8 cellular contexts compared by ENCODE assay signal in the genomic region with DNA sequence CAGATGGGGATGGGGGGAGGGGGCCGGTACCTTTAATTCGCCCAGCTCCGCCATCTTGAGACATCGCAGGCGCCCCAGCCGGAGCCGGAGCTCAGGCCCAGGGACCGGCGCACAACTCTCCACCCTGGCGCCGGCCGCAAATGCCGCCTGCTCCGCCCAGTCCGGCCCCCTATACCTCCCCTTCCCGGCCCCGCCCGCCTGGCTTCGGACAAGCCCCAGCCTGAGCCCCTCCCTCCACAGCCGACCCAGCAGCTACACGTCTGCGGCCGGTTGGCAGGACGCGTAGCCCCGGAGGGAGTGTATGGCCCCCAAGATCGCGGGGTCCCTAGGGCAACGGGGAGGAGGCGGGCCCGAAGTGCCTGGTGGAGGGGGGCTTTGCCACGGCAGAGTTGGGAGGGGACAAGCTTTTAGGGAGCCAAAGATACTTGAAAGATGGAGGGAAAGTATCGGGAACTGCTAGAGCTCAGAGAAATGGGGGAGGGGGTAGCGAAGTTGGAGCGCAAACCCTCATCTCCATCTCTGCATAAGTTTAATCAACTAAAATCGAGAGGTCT. TPM values are rescaled to one million over a fixed set of nuclear protein-coding genes. Genes with fewer than 3 reads are reported as not detected.
DNase-seq lines count a peak whose midpoint lies in the region; ATAC-seq and TF ChIP-seq lines count a peak whose summit lies in the region.

A gene (minus strand): TSS at position 145 of the 554 bp plus-strand sequence. CDS start 91 bp downstream, at position 54.

- CTCF ChIA-PET in HEK293T (lab: Yijun Ruan, JAX) (interaction anchor here (0.6 to 5.6 kb wide), 10 partner anchors 12 to 155 kb away, joined by 3 to 97 read pairs (median 3); a partner anchor contains a TSS), SK-N-SH (lab: Yijun Ruan, JAX) (interaction anchor here (0.5 to 9.4 kb wide), 12 partner anchors 9 to 148 kb away, joined by 3 to 162 read pairs (median 4); a partner anchor contains a TSS)
- CTCF ChIA-PET in activated naive CD4-positive, alpha-beta T cell treated with anti-CD3 and anti-CD28 coated beads, Interleukin-2, amount 10 ng/mL, durations not matched to agents 7 days and 5 days (lab: Charles Lee), result interaction anchor here (0.8 to 7.7 kb wide), 12 partner anchors 10 to 153 kb away, joined by 3 to 121 read pairs (median 6); a partner anchor contains a TSS

- POLR2A ChIA-PET in HEK293T (lab: Yijun Ruan, JAX), result interaction anchor here (0.8 to 4.7 kb wide), 31 partner anchors 9 to 193 kb away, joined by 3 to 86 read pairs (median 7); a partner anchor contains a TSS
- POLR2A ChIA-PET in SK-N-SH (lab: Yijun Ruan, JAX), result interaction anchor here (0.9 to 4.6 kb wide), 13 partner anchors 9 to 176 kb away, joined by 3 to 66 read pairs (median 4); a partner anchor contains a TSS

- peaks cover 22% of the 10 kb centered on the region for H3K27me3 Mint-ChIP-seq in activated naive CD4-positive, alpha-beta T cell treated with anti-CD3 and anti-CD28 coated beads, Interleukin-2, amount 10 ng/mL, durations not matched to agents 7 days and 5 days

- H3K27me3 ChIP-seq in SK-N-SH (ENCODE audit: insufficient read depth), result no peaks in the 10 kb centered on the region
- H3K27me3 ChIP-seq in gastroesophageal sphincter, result no peaks in the 10 kb centered on the region

- peak within 1 kb of the TSS; percentile 82 for H3K27ac Mint-ChIP-seq in activated naive CD4-positive, alpha-beta T cell treated with anti-CD3 and anti-CD28 coated beads, Interleukin-2, amount 10 ng/mL, durations not matched to agents 7 days and 5 days

- WGBS in SK-N-SH (ENCODE audit: low lambda C conversion rate), result 0% methylated on average over 13 of the region's 36 CpGs
- 0% methylated on average over 2 to 9 of the region's 36 CpGs for WGBS in gastroesophageal sphincter (ENCODE audit: low coverage in 1 of 2), 2 donors

- H3K4me2 ChIP-seq in SK-N-SH, result peak within 1 kb of the TSS; percentile 76

- TF ChIP-seq POLR2A in gastroesophageal sphincter (IDR thresholded peaks at IDR 0.05), result peak; percentile 54 to 62

- H3K79me2 ChIP-seq in SK-N-SH (ENCODE audit: insufficient read depth), result peaks cover 20% of the 10 kb centered on the region

- H3K9me3 ChIP-seq in SK-N-SH, result no peaks in the 10 kb centered on the region
- H3K9me3 ChIP-seq in gastroesophageal sphincter, result no peaks in the 10 kb centered on the region

- H3K9me2 ChIP-seq in SK-N-SH, result no peaks in the 10 kb centered on the region

- peak within 1 kb of the TSS; percentile 83 to 95 for H3K27ac ChIP-seq in SK-N-SH (ENCODE audit: low read depth in 2 of 2, low read length in 1 of 2)
- peak within 1 kb of the TSS; percentile 75 to 95 (median 89) for H3K27ac ChIP-seq in gastroesophageal sphincter

- peak within 1 kb of the TSS; percentile 89 for H3K4me3 Mint-ChIP-seq in activated naive CD4-positive, alpha-beta T cell treated with anti-CD3 and anti-CD28 coated beads, Interleukin-2, amount 10 ng/mL, durations not matched to agents 7 days and 5 days

- H4K20me1 ChIP-seq in SK-N-SH (ENCODE audit: insufficient read depth), result no peaks in the 10 kb centered on the region; the same call in 1 of the 2 replicates

- H3K4me1 ChIP-seq in SK-N-SH (ENCODE audit: control insufficient read depth in 1 of 2, insufficient read depth in 2 of 2, low read depth in 1 of 2, low read length in 1 of 2) (peaks cover 8 to 9% of the 10 kb centered on the region in 2 experiments; a peak in 3 of 4 replicates), gastroesophageal sphincter (peaks cover 3 to 33% (median 5%) of the 10 kb centered on the region in 3 donors)

- H3K36me3 ChIP-seq in SK-N-SH (replicated peaks in 1 of 2; ENCODE audit: control insufficient read depth in 1 of 2, insufficient read depth in 2 of 2, low read length in 1 of 2) (peaks cover 21 to 23% of the 10 kb centered on the region in 2 experiments), gastroesophageal sphincter (peaks cover 0 to 31% of the 10 kb centered on the region in 2 donors)

- peak; percentile 94 for ATAC-seq in gastroesophageal sphincter

- TF ChIP-seq EP300 in SK-N-SH (IDR thresholded peaks at IDR 0.05; ENCODE audit: borderline replicate concordance in 1 of 2, low read depth in 1 of 2, low read length in 1 of 2) (peak in 1 of 2 experiments; percentile 3; a peak in 1 of 4 replicates), gastroesophageal sphincter (IDR thresholded peaks at IDR 0.05) (no peak)

- DNase-seq in GM03348 (ENCODE audit: low spot score) (peak; percentile 98), HEK293T (ENCODE audit: extremely low spot score) (peak; percentile 98), MV-4-11 (lab: John Stamatoyannopoulos, UW) (peak; percentile 81), SK-N-SH (peak; percentile 98), nucleus accumbens (lab: John Stamatoyannopoulos, UW) (peak in 55 of 56 donors; percentile 59 to 94 (median 85)), superior temporal gyrus (ENCODE audit: extremely low spot score) (peak; percentile 83)
- peak; percentile 91 for DNase-seq in activated naive CD4-positive, alpha-beta T cell treated with anti-CD3 and anti-CD28 coated beads, Interleukin-2, amount 10 ng/mL, durations not matched to agents 7 days and 5 days

- peak within 1 kb of the TSS; percentile 88 for H2AFZ ChIP-seq in SK-N-SH (ENCODE audit: low read depth)

- peak within 1 kb of the TSS; percentile 77 for H3K9ac ChIP-seq in SK-N-SH

- TF ChIP-seq RAD21 in SK-N-SH (IDR thresholded peaks at IDR 0.05; ENCODE audit: low read length), result no peak

- H3K4me3 ChIP-seq in SK-N-SH (ENCODE audit: low read depth in 2 of 2, low read length in 1 of 2) (peak within 1 kb of the TSS; percentile 66 to 83), gastroesophageal sphincter (peak within 1 kb of the TSS; percentile 85 to 89)

- TF ChIP-seq CTCF in SK-N-SH (IDR thresholded peaks at IDR 0.05) (no peak), gastroesophageal sphincter (IDR thresholded peaks at IDR 0.05) (no peak)

- H3F3A ChIP-seq in SK-N-SH (replicated peaks; ENCODE audit: insufficient read depth), result no peaks in the 10 kb centered on the region

- peaks cover 10% of the 10 kb centered on the region for H3K36me3 Mint-ChIP-seq in activated naive CD4-positive, alpha-beta T cell treated with anti-CD3 and anti-CD28 coated beads, Interleukin-2, amount 10 ng/mL, durations not matched to agents 7 days and 5 days

- no peaks in the 10 kb centered on the region for H3K9me3 Mint-ChIP-seq in activated naive CD4-positive, alpha-beta T cell treated with anti-CD3 and anti-CD28 coated beads, Interleukin-2, amount 10 ng/mL, durations not matched to agents 7 days and 5 days

- H3K4me1 Mint-ChIP-seq in activated naive CD4-positive, alpha-beta T cell treated with anti-CD3 and anti-CD28 coated beads, Interleukin-2, amount 10 ng/mL, durations not matched to agents 7 days and 5 days, result peaks cover 21% of the 10 kb centered on the region

TF ChIP-seq in HEK293T, 16 proteins besides CTCF, POLR2A, EP300 and RAD21:
- TF ChIP-seq TARDBP (IDR thresholded peaks at IDR 0.05), result no peak
- 0 out of 2 replicates have a peak, but pooled peaks have one; percentile 3 for TF ChIP-seq FOXM1 (IDR thresholded peaks at IDR 0.05; ENCODE audit: borderline replicate concordance)
- TF ChIP-seq HDGF (IDR thresholded peaks at IDR 0.05; ENCODE audit: borderline replicate concordance), result peak; percentile 86
TF ChIP-seq in HEK293T: peak in this region for 2.

TF ChIP-seq in SK-N-SH, 30 proteins besides CTCF, POLR2A, EP300 and RAD21 (continues in another document):
- peak; percentile 40; the same call in 1 of the 2 replicates for TF ChIP-seq SIN3A (IDR thresholded peaks at IDR 0.05; ENCODE audit: borderline replicate concordance, low read depth, low read length)
- TF ChIP-seq, protein P1, sequence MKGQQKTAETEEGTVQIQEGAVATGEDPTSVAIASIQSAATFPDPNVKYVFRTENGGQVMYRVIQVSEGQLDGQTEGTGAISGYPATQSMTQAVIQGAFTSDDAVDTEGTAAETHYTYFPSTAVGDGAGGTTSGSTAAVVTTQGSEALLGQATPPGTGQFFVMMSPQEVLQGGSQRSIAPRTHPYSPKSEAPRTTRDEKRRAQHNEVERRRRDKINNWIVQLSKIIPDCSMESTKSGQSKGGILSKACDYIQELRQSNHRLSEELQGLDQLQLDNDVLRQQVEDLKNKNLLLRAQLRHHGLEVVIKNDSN (IDR thresholded peaks at IDR 0.05; ENCODE audit: borderline replicate concordance, low read depth), result no peak
- TF ChIP-seq GATA2 (CRISPR knock-in tag; IDR thresholded peaks at IDR 0.05), result no peak
- TF ChIP-seq, protein P2, sequence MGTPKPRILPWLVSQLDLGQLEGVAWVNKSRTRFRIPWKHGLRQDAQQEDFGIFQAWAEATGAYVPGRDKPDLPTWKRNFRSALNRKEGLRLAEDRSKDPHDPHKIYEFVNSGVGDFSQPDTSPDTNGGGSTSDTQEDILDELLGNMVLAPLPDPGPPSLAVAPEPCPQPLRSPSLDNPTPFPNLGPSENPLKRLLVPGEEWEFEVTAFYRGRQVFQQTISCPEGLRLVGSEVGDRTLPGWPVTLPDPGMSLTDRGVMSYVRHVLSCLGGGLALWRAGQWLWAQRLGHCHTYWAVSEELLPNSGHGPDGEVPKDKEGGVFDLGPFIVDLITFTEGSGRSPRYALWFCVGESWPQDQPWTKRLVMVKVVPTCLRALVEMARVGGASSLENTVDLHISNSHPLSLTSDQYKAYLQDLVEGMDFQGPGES (IDR thresholded peaks at IDR 0.05; ENCODE audit: low read depth, low read length), result peak; percentile 50
- peak; percentile 38; the same call in 1 of the 2 replicates for TF ChIP-seq MXI1 (IDR thresholded peaks at IDR 0.05; ENCODE audit: low read depth, low read length)
- peak; percentile 32 for TF ChIP-seq CHD2 (IDR thresholded peaks at IDR 0.05; ENCODE audit: low read length, partially characterized antibody)
- peak; percentile 92 for TF ChIP-seq YY1 (IDR thresholded peaks at IDR 0.05; ENCODE audit: low read depth)

RNA-seq across cellular contexts. Expression of the gene that starts here (rescaled TPM):
- 35.5 and 39.1 TPM in 2 replicates for polyA plus RNA-seq in SK-N-SH (2012; rRNA removed)
- polyA plus RNA-seq in SK-N-SH (2012; cell fraction: cytosol; rRNA removed), result 16.1 and 18.8 TPM in 2 replicates
- 157 and 192 TPM in 2 replicates for polyA plus RNA-seq in SK-N-SH (2012; cell fraction: nucleus; rRNA removed)
- 10 to 100 TPM; 14.0 to 26.0 (median 19.2) TPM for total RNA-seq in gastroesophageal sphincter

Comparison
In these comparisons a context has a peak if more than half of its experiments do, and no peak if none do; other contexts are left out.
1. Peak in every context shown above with its lines: DNase-seq, ATAC-seq, H3K4me3 ChIP-seq and H3K27ac ChIP-seq.